11 cellular contexts compared by ENCODE assay signal in the genomic region with DNA sequence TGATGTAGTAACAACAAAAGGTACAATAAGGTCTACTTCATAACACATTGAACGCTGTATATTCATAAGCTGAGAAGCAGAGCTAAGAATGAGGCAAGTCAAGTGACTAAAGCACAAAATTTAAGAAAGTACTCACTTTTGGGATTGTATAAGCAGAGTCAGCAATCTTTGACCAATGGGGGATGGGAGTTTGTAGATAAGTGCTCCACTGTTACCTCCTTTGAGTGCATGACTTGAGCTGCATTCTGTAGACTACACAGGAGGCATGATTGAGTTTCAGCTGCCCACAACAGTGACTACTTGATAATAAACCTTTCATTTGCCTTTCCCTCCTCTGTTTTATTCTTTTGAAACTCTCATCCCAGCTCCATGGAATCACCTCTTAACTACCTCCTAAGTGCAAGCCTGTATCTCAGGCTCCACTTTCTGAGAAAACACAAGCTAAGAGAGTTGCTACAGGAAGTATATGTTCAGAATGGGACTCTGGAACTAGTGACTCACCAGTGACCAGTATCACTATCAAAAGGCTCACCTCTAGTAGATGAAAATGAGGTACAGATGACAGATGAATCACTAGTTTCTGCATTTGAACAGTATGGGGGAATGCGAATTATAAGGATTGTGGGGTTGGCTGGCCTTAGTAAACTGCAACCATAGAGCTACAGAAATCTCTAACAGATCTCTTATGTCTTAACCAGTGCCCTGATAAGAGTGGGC. TPM values are rescaled to one million over a fixed set of nuclear protein-coding genes. Genes with fewer than 3 reads are reported as not detected.
A peak's percentile ranks its signal among the peaks of the same experiment; 100 is the strongest.
DNase-seq lines count a peak whose midpoint lies in the region; ATAC-seq and TF ChIP-seq lines count a peak whose summit lies in the region.
"Had no signal": no experiment of that assay in that cellular context is flagged by ENCODE, and none has a peak within 500 bp of the region (broad histone marks: within the 10 kb centered on the region; RNA-seq: fewer than 3 reads in every experiment).

No MANE protein-coding gene starts in this region.

- intact Hi-C loops in uterus (cut with DNase I; ENCODE audit: low total_unique reads): no loop called here

- peak; percentile 33 for ATAC-seq in activated CD8-positive, alpha-beta memory T cell treated with anti-CD3 and anti-CD28 coated beads, Interleukin-2, amount 10 ng/mL, durations not matched to agents 7 days and 5 days
- peak; percentile 86 for ATAC-seq in HG02973 (IDR thresholded peaks at IDR 0.05; ENCODE audit: unreplicated experiment)
- peak; percentile 76 for ATAC-seq in stimulated activated effector memory CD8-positive, alpha-beta T cell treated with anti-CD3 and anti-CD28 coated beads, Interleukin-12 subunit alpha, Interleukin-12 subunit beta, amount 100 ng/mL, for 72 hours

- no peak for TF ChIP-seq POLR2A in uterus (IDR thresholded peaks at IDR 0.05)

- no peaks in the 10 kb centered on the region for H3K9me3 Mint-ChIP-seq in activated CD8-positive, alpha-beta memory T cell treated with anti-CD3 and anti-CD28 coated beads, Interleukin-2, amount 10 ng/mL, durations not matched to agents 7 days and 5 days (ENCODE audit: low read depth)
- no peaks in the 10 kb centered on the region for H3K9me3 Mint-ChIP-seq in stimulated activated effector memory CD8-positive, alpha-beta T cell treated with anti-CD3 and anti-CD28 coated beads, Interleukin-12 subunit alpha, Interleukin-12 subunit beta, amount 100 ng/mL, for 72 hours
- H3K9me3 Mint-ChIP-seq in activated CD4-positive, alpha-beta memory T cell treated with anti-CD3 and anti-CD28 coated beads, Interleukin-2, amount 10 ng/mL, durations not matched to agents 7 days and 5 days: no peaks in the 10 kb centered on the region
- H3K9me3 Mint-ChIP-seq: naive B cell had no signal

- POLR2A ChIA-PET in activated CD4-positive, alpha-beta memory T cell treated with anti-CD3 and anti-CD28 coated beads, Interleukin-2, amount 10 ng/mL, durations not matched to agents 7 days and 5 days (lab: Charles Lee): interaction anchor here (0.7 kb wide), 1 partner anchor 920 kb away, joined by 3 read pairs; no protein-coding TSS in a partner anchor

- no peaks in the 10 kb centered on the region for H3K27me3 Mint-ChIP-seq in activated CD8-positive, alpha-beta memory T cell treated with anti-CD3 and anti-CD28 coated beads, Interleukin-2, amount 10 ng/mL, durations not matched to agents 7 days and 5 days
- no peaks in the 10 kb centered on the region for H3K27me3 Mint-ChIP-seq in activated CD4-positive, alpha-beta memory T cell treated with anti-CD3 and anti-CD28 coated beads, Interleukin-2, amount 10 ng/mL, durations not matched to agents 7 days and 5 days

- peaks cover 2% of the 10 kb centered on the region for H3K4me1 Mint-ChIP-seq in activated CD8-positive, alpha-beta memory T cell treated with anti-CD3 and anti-CD28 coated beads, Interleukin-2, amount 10 ng/mL, durations not matched to agents 7 days and 5 days
- H3K4me1 Mint-ChIP-seq in stimulated activated effector memory CD8-positive, alpha-beta T cell treated with anti-CD3 and anti-CD28 coated beads, Interleukin-12 subunit alpha, Interleukin-12 subunit beta, amount 100 ng/mL, for 72 hours: no peaks in the 10 kb centered on the region
- H3K4me1 Mint-ChIP-seq in activated CD4-positive, alpha-beta memory T cell treated with anti-CD3 and anti-CD28 coated beads, Interleukin-2, amount 10 ng/mL, durations not matched to agents 7 days and 5 days: peaks cover 2% of the 10 kb centered on the region
- H3K4me1 Mint-ChIP-seq: naive B cell had no signal

- no peak overlapping the region for H3K27ac Mint-ChIP-seq in activated CD8-positive, alpha-beta memory T cell treated with anti-CD3 and anti-CD28 coated beads, Interleukin-2, amount 10 ng/mL, durations not matched to agents 7 days and 5 days
- H3K27ac Mint-ChIP-seq in stimulated activated effector memory CD8-positive, alpha-beta T cell treated with anti-CD3 and anti-CD28 coated beads, Interleukin-12 subunit alpha, Interleukin-12 subunit beta, amount 100 ng/mL, for 72 hours: no peak overlapping the region
- no peak overlapping the region for H3K27ac Mint-ChIP-seq in activated CD4-positive, alpha-beta memory T cell treated with anti-CD3 and anti-CD28 coated beads, Interleukin-2, amount 10 ng/mL, durations not matched to agents 7 days and 5 days
- H3K27ac Mint-ChIP-seq: naive B cell had no signal

- H3K36me3 ChIP-seq in uterus: no peaks in the 10 kb centered on the region

- H3K36me3 Mint-ChIP-seq in activated CD8-positive, alpha-beta memory T cell treated with anti-CD3 and anti-CD28 coated beads, Interleukin-2, amount 10 ng/mL, durations not matched to agents 7 days and 5 days: no peaks in the 10 kb centered on the region
- no peaks in the 10 kb centered on the region for H3K36me3 Mint-ChIP-seq in stimulated activated effector memory CD8-positive, alpha-beta T cell treated with anti-CD3 and anti-CD28 coated beads, Interleukin-12 subunit alpha, Interleukin-12 subunit beta, amount 100 ng/mL, for 72 hours
- no peaks in the 10 kb centered on the region for H3K36me3 Mint-ChIP-seq in activated CD4-positive, alpha-beta memory T cell treated with anti-CD3 and anti-CD28 coated beads, Interleukin-2, amount 10 ng/mL, durations not matched to agents 7 days and 5 days (ENCODE audit: low read depth)
- H3K36me3 Mint-ChIP-seq: naive B cell had no signal

- H3K27me3 ChIP-seq in uterus: no peaks in the 10 kb centered on the region

- no peak for TF ChIP-seq CTCF in uterus (IDR thresholded peaks at IDR 0.05)

- CTCF ChIA-PET in activated CD8-positive, alpha-beta memory T cell treated with anti-CD3 and anti-CD28 coated beads, Interleukin-2, amount 10 ng/mL, durations not matched to agents 7 days and 5 days (lab: Charles Lee): no interaction called here
- CTCF ChIA-PET in activated CD4-positive, alpha-beta memory T cell treated with anti-CD3 and anti-CD28 coated beads, Interleukin-2, amount 10 ng/mL, durations not matched to agents 7 days and 5 days (lab: Charles Lee): no interaction called here

- no peak overlapping the region for H3K4me3 ChIP-seq in uterus

- H3K27ac ChIP-seq in uterus: no peak overlapping the region

- H3K9me3 ChIP-seq in uterus: no peaks in the 10 kb centered on the region

- no peak overlapping the region for H3K4me3 Mint-ChIP-seq in activated CD8-positive, alpha-beta memory T cell treated with anti-CD3 and anti-CD28 coated beads, Interleukin-2, amount 10 ng/mL, durations not matched to agents 7 days and 5 days
- no peak overlapping the region for H3K4me3 Mint-ChIP-seq in stimulated activated effector memory CD8-positive, alpha-beta T cell treated with anti-CD3 and anti-CD28 coated beads, Interleukin-12 subunit alpha, Interleukin-12 subunit beta, amount 100 ng/mL, for 72 hours
- no peak overlapping the region for H3K4me3 Mint-ChIP-seq in activated CD4-positive, alpha-beta memory T cell treated with anti-CD3 and anti-CD28 coated beads, Interleukin-2, amount 10 ng/mL, durations not matched to agents 7 days and 5 days
- H3K4me3 Mint-ChIP-seq: naive B cell had no signal

- DNase-seq in activated CD8-positive, alpha-beta memory T cell treated with anti-CD3 and anti-CD28 coated beads, Interleukin-2, amount 10 ng/mL, durations not matched to agents 7 days and 5 days: no peak
- no peak for DNase-seq in activated CD8-positive, alpha-beta memory T cell treated with anti-CD3 and anti-CD28 coated beads, Interleukin-2, amount 50 U/mL, for 4 hours
- DNase-seq in RKO (ENCODE audit: low spot score) (peak; percentile 49), uterus (no peak), GM19240 (ENCODE audit: insufficient read length, low spot score) (no peak)
- no peak for DNase-seq in stimulated activated effector memory CD8-positive, alpha-beta T cell treated with anti-CD3 and anti-CD28 coated beads, Interleukin-12 subunit alpha, Interleukin-12 subunit beta, amount 100 ng/mL, for 72 hours (ENCODE audit: low spot score in 2 of 2)
- DNase-seq in activated CD4-positive, alpha-beta memory T cell treated with anti-CD3 and anti-CD28 coated beads, Interleukin-2, amount 10 ng/mL, durations not matched to agents 7 days and 5 days: no peak
- DNase-seq: activated CD8-positive, alpha-beta memory T cell treated with anti-CD3 and anti-CD28 coated beads for 24 hours; anterior cingulate cortex; naive B cell had no signal

- no peaks in the 10 kb centered on the region for H3K4me1 ChIP-seq in uterus

RNA-seq across cellular contexts. Expression of a gene that starts 49.2 kb away (rescaled TPM):
- not detected for total RNA-seq in activated CD8-positive, alpha-beta memory T cell treated with anti-CD3 and anti-CD28 coated beads, Interleukin-2, amount 10 ng/mL, durations not matched to agents 7 days and 5 days
- total RNA-seq in activated CD4-positive, alpha-beta memory T cell treated with anti-CD3 and anti-CD28 coated beads, Interleukin-2, amount 10 ng/mL, durations not matched to agents 7 days and 5 days: not detected
- total RNA-seq in uterus: 1 to 10 TPM in 1 of 4 donors, under 1 TPM in 1, not detected in 2; 0.88 to 2.3 TPM

Comparison
In these comparisons a context has a peak if more than half of its experiments do, and no peak if none do; other contexts are left out.
1. ATAC-seq: peak in every context shown above with its lines; median percentile 86 in HG02973; 76 in stimulated activated effector memory CD8-positive, alpha-beta T cell treated with anti-CD3 and anti-CD28 coated beads, Interleukin-12 subunit alpha, Interleukin-12 subunit beta, amount 100 ng/mL, for 72 hours; 33 in activated CD8-positive, alpha-beta memory T cell treated with anti-CD3 and anti-CD28 coated beads, Interleukin-2, amount 10 ng/mL, durations not matched to agents 7 days and 5 days.